33 cellular contexts compared by ENCODE assay signal in genomic region chr18:3150274-3150673, GRCh38.
A peak's percentile ranks its signal among the peaks of the same experiment; 100 is the strongest.
DNase-seq lines count a peak whose midpoint lies in the region; ATAC-seq, FAIRE-seq and TF ChIP-seq lines count a peak whose summit lies in the region.
"Had no signal": no experiment of that assay in that cellular context is flagged by ENCODE, and none has a peak within 500 bp of the region (broad histone marks: within the 10 kb centered on the region; RNA-seq: fewer than 3 reads in every experiment).

No MANE protein-coding gene starts in this region.

- H3K27ac Mint-ChIP-seq in activated naive CD8-positive, alpha-beta T cell treated with anti-CD3 and anti-CD28 coated beads, Interleukin-2, amount 10 ng/mL, durations not matched to agents 7 days and 5 days = no peak overlapping the region
- H3K27ac Mint-ChIP-seq in activated naive CD8-positive, alpha-beta T cell treated with anti-CD3 and anti-CD28 coated beads for 36 hours = no peak overlapping the region
- H3K27ac Mint-ChIP-seq: activated CD4-positive, alpha-beta memory T cell treated with anti-CD3 and anti-CD28 coated beads for 36 hours; CD14-positive monocyte; effector memory CD8-positive, alpha-beta T cell; GM23338; IgD-negative memory B cell; T-helper 17 cell had no signal

- H3K27me3 ChIP-seq in Panc1 (ENCODE audit: control insufficient read depth, insufficient read depth, low read length) = no peaks in the 10 kb centered on the region
- no peaks in the 10 kb centered on the region for H3K27me3 ChIP-seq in GM12878 (replicated peaks in 1 of 2; ENCODE audit: control insufficient read depth in 2 of 2, insufficient read depth in 2 of 2, low read length in 1 of 2)
- H3K27me3 ChIP-seq in upper lobe of right lung = no peaks in the 10 kb centered on the region
- no peaks in the 10 kb centered on the region for H3K27me3 ChIP-seq in left lung
- H3K27me3 ChIP-seq: neutrophil, spleen, thyroid gland had no signal

- BruUV-seq in Panc1 (replicated peaks; lab: Mats Ljungman, UMichigan) (no TSS peak), GM12878 (replicated peaks; lab: Mats Ljungman, UMichigan) (no TSS peak)

- no peaks in the 10 kb centered on the region for H3K9me3 Mint-ChIP-seq in activated naive CD8-positive, alpha-beta T cell treated with anti-CD3 and anti-CD28 coated beads, Interleukin-2, amount 10 ng/mL, durations not matched to agents 7 days and 5 days
- no peaks in the 10 kb centered on the region for H3K9me3 Mint-ChIP-seq in activated naive CD8-positive, alpha-beta T cell treated with anti-CD3 and anti-CD28 coated beads for 36 hours
- H3K9me3 Mint-ChIP-seq: activated CD4-positive, alpha-beta memory T cell treated with anti-CD3 and anti-CD28 coated beads for 36 hours; central memory CD8-positive, alpha-beta T cell; effector memory CD8-positive, alpha-beta T cell; GM23338; IgD-negative memory B cell; naive thymus-derived CD4-positive, alpha-beta T cell had no signal

- H2AFZ ChIP-seq in GM12878 (ENCODE audit: control insufficient read depth, low read depth, low read length) = no peak overlapping the region
- H2AFZ ChIP-seq: GM23338 had no signal

- TF ChIP-seq POLR2A in GM12878 (IDR thresholded peaks at IDR 0.05; ENCODE audit: low read depth, low read length) = no peak

- H3K36me3 Mint-ChIP-seq in activated naive CD8-positive, alpha-beta T cell treated with anti-CD3 and anti-CD28 coated beads, Interleukin-2, amount 10 ng/mL, durations not matched to agents 7 days and 5 days = no peaks in the 10 kb centered on the region
- H3K36me3 Mint-ChIP-seq in activated naive CD8-positive, alpha-beta T cell treated with anti-CD3 and anti-CD28 coated beads for 36 hours = peaks cover 1% of the 10 kb centered on the region
- H3K36me3 Mint-ChIP-seq: activated CD4-positive, alpha-beta memory T cell treated with anti-CD3 and anti-CD28 coated beads for 36 hours; CD14-positive monocyte had no signal

- SMC1A ChIA-PET in GM12878 (lab: Charles Lee; ENCODE audit: uncharacterized antibody, unreplicated experiment) = interaction anchor here (0.6 to 3.0 kb wide), 3 partner anchors 17 to 156 kb away, joined by 3 to 38 read pairs (median 4); no protein-coding TSS in a partner anchor

- RAD21 ChIA-PET in GM12878 (lab: Charles Lee; ENCODE audit: unreplicated experiment) = interaction anchor here (1.5 to 3.0 kb wide), 3 partner anchors 95 to 165 kb away, joined by 3 to 55 read pairs (median 26); partner anchors contain the start of gene MYL12A

- intact Hi-C loops in Panc1 (cut with micrococcal nuclease; ENCODE audit: unreplicated experiment) = loop anchor here (5.0 kb wide), 2 partner anchors 97 to 218 kb away; partner anchors contain the start of gene MYL12A
- intact Hi-C loops in GM12878 (cut with micrococcal nuclease; ENCODE audit: unreplicated experiment) = loop anchor here (2.0 to 5.0 kb wide), 4 partner anchors 62 to 217 kb away; partner anchors contain the start of gene LPIN2
- intact Hi-C loops in upper lobe of right lung (cut with DNase I) = loop anchor here (10.0 kb wide), 1 partner anchor 95 kb away; the partner anchor contains the start of gene MYL12A
- intact Hi-C loops in left lung (cut with DNase I) = no loop called here

- DNase-seq in activated naive CD8-positive, alpha-beta T cell treated with anti-CD3 and anti-CD28 coated beads, Interleukin-2, amount 10 ng/mL, durations not matched to agents 7 days and 5 days = no peak
- no peak for DNase-seq in activated naive CD8-positive, alpha-beta T cell treated with anti-CD3 and anti-CD28 coated beads for 36 hours
- DNase-seq in Panc1 (ENCODE audit: low read depth, low spot score) (no peak), GM12878 (ENCODE audit: low read depth, low spot score) (no peak), upper lobe of right lung (no peak), left lung (no peak)
- DNase-seq: activated CD4-positive, alpha-beta memory T cell treated with anti-CD3 and anti-CD28 coated beads for 36 hours; activated CD4-positive, CD25-positive, alpha-beta regulatory T cell; activated CD8-positive, alpha-beta memory T cell treated with anti-CD3 and anti-CD28 coated beads, Interleukin-2, amount 50 U/mL, for 48 hours; effector memory CD8-positive, alpha-beta T cell; erythroblast; glutamatergic neuron; midbrain; naive thymus-derived CD4-positive, alpha-beta T cell; NCI-H1092; NCI-H1694; NCI-H2171; NCI-H524 treated with DMSO at 0.1 percent for 48 hours; NK-92 treated with Interleukin-12 subunit alpha and Interleukin-12 subunit beta, amount 100 ng/mL, for 24 hours; PC-3; right cardiac atrium; Right ventricle myocardium superior; spleen; stimulated activated CD4-positive, alpha-beta T cell treated with anti-CD3 and anti-CD28 coated beads, Interleukin-2, amount 100 ng/mL, for 24 hours; T-helper 17 cell; thyroid gland had no signal

- no peak overlapping the region for H3K9ac ChIP-seq in GM12878 (ENCODE audit: control insufficient read depth, insufficient read depth, low read length)

- H3K36me3 ChIP-seq in Panc1 (ENCODE audit: control insufficient read depth, insufficient read depth, low read length) (no peaks in the 10 kb centered on the region), GM12878 (ENCODE audit: control insufficient read depth in 2 of 2, insufficient read depth in 2 of 2, low read length in 1 of 2) (no peaks in the 10 kb centered on the region), upper lobe of right lung (no peaks in the 10 kb centered on the region), left lung (no peaks in the 10 kb centered on the region)
- H3K36me3 ChIP-seq: neutrophil, spleen, thyroid gland had no signal

- POLR2A ChIA-PET in activated naive CD8-positive, alpha-beta T cell treated with anti-CD3 and anti-CD28 coated beads, Interleukin-2, amount 10 ng/mL, durations not matched to agents 7 days and 5 days (lab: Charles Lee) = no interaction called here
- POLR2A ChIA-PET in Panc1 (lab: Charles Lee) (interaction anchor here (0.6 kb wide), 1 partner anchor 94 kb away, joined by 3 read pairs; no protein-coding TSS in a partner anchor), GM12878 (lab: Charles Lee) (interaction anchor here (0.7 kb wide), 1 partner anchor 216 kb away, joined by 4 read pairs; no protein-coding TSS in a partner anchor)

- H3K4me1 ChIP-seq in Panc1 (ENCODE audit: control insufficient read depth, insufficient read depth, low read length) (no peaks in the 10 kb centered on the region), GM12878 (ENCODE audit: control insufficient read depth, insufficient read depth, low read length) (peaks cover 12% of the 10 kb centered on the region), upper lobe of right lung (no peaks in the 10 kb centered on the region), left lung (peaks cover 0 to 6% of the 10 kb centered on the region in 2 donors)
- H3K4me1 ChIP-seq: thyroid gland had no signal

- no peak for TF ChIP-seq EP300 in GM12878 (IDR thresholded peaks at IDR 0.05; ENCODE audit: borderline replicate concordance in 1 of 2, control insufficient read depth in 1 of 2, low read depth in 2 of 2, low read length in 2 of 2)

- H3K27ac ChIP-seq in Panc1 (ENCODE audit: low read length) (no peak overlapping the region), GM12878 (ENCODE audit: control insufficient read depth, insufficient read depth) (no peak overlapping the region), upper lobe of right lung (no peak overlapping the region), left lung (no peak overlapping the region)
- H3K27ac ChIP-seq: neutrophil, spleen, thyroid gland had no signal

- in situ Hi-C loops in Panc1 (cut with HindIII; ENCODE audit: low pct_unique_long_range_greater_than_20kb, low sequenced_read_pairs) (no loop called here), GM12878 (cut with MboI) (no loop called here)

- peaks cover 2% of the 10 kb centered on the region for H3K27me3 Mint-ChIP-seq in activated naive CD8-positive, alpha-beta T cell treated with anti-CD3 and anti-CD28 coated beads, Interleukin-2, amount 10 ng/mL, durations not matched to agents 7 days and 5 days
- no peaks in the 10 kb centered on the region for H3K27me3 Mint-ChIP-seq in activated naive CD8-positive, alpha-beta T cell treated with anti-CD3 and anti-CD28 coated beads for 36 hours
- H3K27me3 Mint-ChIP-seq: activated CD4-positive, alpha-beta memory T cell treated with anti-CD3 and anti-CD28 coated beads for 36 hours; central memory CD8-positive, alpha-beta T cell; effector memory CD8-positive, alpha-beta T cell; IgD-negative memory B cell; T-helper 17 cell had no signal

- H3K4me2 ChIP-seq in GM12878 (ENCODE audit: control insufficient read depth, insufficient read depth) = no peak overlapping the region
- H3K4me2 ChIP-seq: GM23338 had no signal

- no peaks in the 10 kb centered on the region for H3K79me2 ChIP-seq in GM12878 (ENCODE audit: control insufficient read depth, insufficient read depth, low read length)

- H3K4me3 ChIP-seq in Panc1 (ENCODE audit: low read depth in 2 of 2, low read length in 2 of 2) (no peak overlapping the region), GM12878 (no peak overlapping the region), upper lobe of right lung (no peak overlapping the region), left lung (no peak overlapping the region)
- H3K4me3 ChIP-seq: GM23338, spleen, thyroid gland had no signal

- CTCF ChIA-PET in Panc1 (lab: Charles Lee) = no interaction called here
- CTCF ChIA-PET in GM12878 (lab: Yijun Ruan, JAX) = interaction anchor here (0.6 to 3.1 kb wide), 8 partner anchors 19 to 341 kb away, joined by 3 to 62 read pairs (median 4); partner anchors contain the start of gene MYL12A

- H3K4me1 Mint-ChIP-seq in activated naive CD8-positive, alpha-beta T cell treated with anti-CD3 and anti-CD28 coated beads, Interleukin-2, amount 10 ng/mL, durations not matched to agents 7 days and 5 days = peaks cover 5% of the 10 kb centered on the region
- H3K4me1 Mint-ChIP-seq in activated naive CD8-positive, alpha-beta T cell treated with anti-CD3 and anti-CD28 coated beads for 36 hours = peaks cover 3% of the 10 kb centered on the region
- H3K4me1 Mint-ChIP-seq: central memory CD8-positive, alpha-beta T cell had no signal

- H3K9me3 ChIP-seq in Panc1 (ENCODE audit: control insufficient read depth, insufficient read depth, low read depth, low read length) (no peaks in the 10 kb centered on the region), GM12878 (replicated peaks; ENCODE audit: control insufficient read depth, insufficient read depth, low read length) (no peaks in the 10 kb centered on the region), upper lobe of right lung (no peaks in the 10 kb centered on the region), left lung (no peaks in the 10 kb centered on the region)
- H3K9me3 ChIP-seq: neutrophil, spleen, thyroid gland had no signal

- H3K4me3 Mint-ChIP-seq in activated naive CD8-positive, alpha-beta T cell treated with anti-CD3 and anti-CD28 coated beads, Interleukin-2, amount 10 ng/mL, durations not matched to agents 7 days and 5 days = no peak overlapping the region
- no peak overlapping the region for H3K4me3 Mint-ChIP-seq in activated naive CD8-positive, alpha-beta T cell treated with anti-CD3 and anti-CD28 coated beads for 36 hours
- H3K4me3 Mint-ChIP-seq: activated CD4-positive, alpha-beta memory T cell treated with anti-CD3 and anti-CD28 coated beads for 36 hours; CD14-positive monocyte; central memory CD8-positive, alpha-beta T cell; effector memory CD8-positive, alpha-beta T cell; GM23338; IgD-negative memory B cell; naive thymus-derived CD4-positive, alpha-beta T cell; T-helper 17 cell had no signal

- 0 out of 2 replicates have a peak, but pooled peaks have one; percentile 12 for TF ChIP-seq RAD21 in GM12878 (IDR thresholded peaks at IDR 0.05; ENCODE audit: insufficient read depth, low read depth, low read length)

- TF ChIP-seq CTCF in Panc1 (IDR thresholded peaks at IDR 0.05) (peak; percentile 8; the same call in 1 of the 2 replicates), GM12878 (IDR thresholded peaks at IDR 0.05 in 2 of 3, conservative IDR thresholded peaks at IDR 0.05 in 1 of 3; ENCODE audit: control insufficient read depth in 2 of 3, extremely low read depth in 1 of 3, insufficient read depth in 1 of 3, low read depth in 3 of 3, low read length in 3 of 3) (no peak), upper lobe of right lung (IDR thresholded peaks at IDR 0.05) (no peak), left lung (IDR thresholded peaks at IDR 0.05) (no peak)

- no peaks in the 10 kb centered on the region for H4K20me1 ChIP-seq in GM12878 (ENCODE audit: control insufficient read depth, insufficient read depth)

- 93% methylated on average over 5 of the region's 5 CpGs for WGBS in GM12878 (ENCODE audit: insufficient coverage, insufficient replicate concordance, low lambda C conversion rate, missing lambda C conversion rate)

- peak; percentile 56 for ATAC-seq in activated naive CD8-positive, alpha-beta T cell treated with anti-CD3 and anti-CD28 coated beads, Interleukin-2, amount 10 ng/mL, durations not matched to agents 7 days and 5 days (ENCODE audit: low read depth)
- peak; percentile 70 for ATAC-seq in Panc1
- ATAC-seq in GM12878 = no peak
- peak; percentile 31 for ATAC-seq in upper lobe of right lung
- ATAC-seq in left lung = no peak
- ATAC-seq in HG02571 (IDR thresholded peaks at IDR 0.05; ENCODE audit: unreplicated experiment) = no peak
- ATAC-seq: effector memory CD8-positive, alpha-beta T cell; GM23338; naive thymus-derived CD4-positive, alpha-beta T cell; PC-3; right cardiac atrium; T-helper 17 cell had no signal

- FAIRE-seq in GM12878 (lab: Jason Lieb, UNC) = no peak
- FAIRE-seq: TTC549 had no signal

Comparison
In these comparisons a context has a peak if more than half of its experiments do, and no peak if none do; other contexts are left out.
1. ATAC-seq: peak in activated naive CD8-positive, alpha-beta T cell treated with anti-CD3 and anti-CD28 coated beads, Interleukin-2, amount 10 ng/mL, durations not matched to agents 7 days and 5 days (single experiment), Panc1 (single experiment) and upper lobe of right lung (single experiment); none in GM12878 (single experiment), left lung (single experiment) and HG02571 (single experiment).
2. intact Hi-C loops: an anchor here in Panc1 (5.0 kb wide), GM12878 (2.0 to 5.0 kb wide) and upper lobe of right lung (10.0 kb wide); none called in left lung.